9 cellular contexts compared by ENCODE assay signal in genomic region chr1:248824701-248825100, GRCh38. TPM values are rescaled to one million over a fixed set of nuclear protein-coding genes. Genes with fewer than 3 reads are reported as not detected.
DNase-seq lines count a peak whose midpoint lies in the region; ATAC-seq and TF ChIP-seq lines count a peak whose summit lies in the region.
"Had no signal": no experiment of that assay in that cellular context is flagged by ENCODE, and none has a peak within 500 bp of the region (broad histone marks: within the 10 kb centered on the region; RNA-seq: fewer than 3 reads in every experiment).

No MANE protein-coding gene starts in this region.

- peaks cover 41 to 55% of the 10 kb centered on the region in 2 donors for H3K4me1 ChIP-seq in naive thymus-derived CD4-positive, alpha-beta T cell (ENCODE audit: control insufficient read depth in 2 of 2, insufficient read depth in 2 of 2, low read length in 2 of 2)

- peaks cover 0 to 33% (median 0%) of the 10 kb centered on the region in 3 experiments for H3K36me3 ChIP-seq in naive thymus-derived CD4-positive, alpha-beta T cell (ENCODE audit: control insufficient read depth in 2 of 3, insufficient read depth in 3 of 3, low read length in 3 of 3)

- intact Hi-C loops in naive thymus-derived CD4-positive, alpha-beta T cell (cut with micrococcal nuclease), result loop anchor here (1.0 to 5.0 kb wide), 2 partner anchors 8 to 1892 kb away; partner anchors contain the start of gene AHCTF1 (in 1 of the 2)

- H3K4me3 ChIP-seq in AG10803 (ENCODE audit: low read length) (peak overlapping the region; percentile 79), LNCaP clone FGC (ENCODE audit: low read depth, low read length) (peak overlapping the region; percentile 94), coronary artery (peak overlapping the region; percentile 95)
- peak overlapping the region; percentile 89 for H3K4me3 ChIP-seq in naive thymus-derived CD4-positive, alpha-beta T cell (ENCODE audit: low read length)

- TF ChIP-seq CTCF in AG10803 (conservative IDR thresholded peaks at IDR 0.05; ENCODE audit: low read length) (no peak), LNCaP clone FGC (IDR thresholded peaks at IDR 0.05; ENCODE audit: control insufficient read depth, extremely low read depth, insufficient read depth) (no peak), coronary artery (IDR thresholded peaks at IDR 0.05) (no peak)

- peaks cover 52 to 82% (median 65%) of the 10 kb centered on the region in 7 donors for H3K4me1 Mint-ChIP-seq in naive thymus-derived CD4-positive, alpha-beta T cell

- H3K27ac Mint-ChIP-seq in naive thymus-derived CD4-positive, alpha-beta T cell, result peak overlapping the region; percentile 95 to 100 (median 99)

- H3K9me3 Mint-ChIP-seq in naive thymus-derived CD4-positive, alpha-beta T cell, result peaks cover 0 to 4% (median 0%) of the 10 kb centered on the region in 11 donors

- H3K4me3 Mint-ChIP-seq in naive thymus-derived CD4-positive, alpha-beta T cell, result peak overlapping the region; percentile 92 to 99 (median 98)

- peak overlapping the region in 1 of 2 donors; percentile 92 for H3K27ac ChIP-seq in coronary artery
- H3K27ac ChIP-seq in naive thymus-derived CD4-positive, alpha-beta T cell (ENCODE audit: low read depth, low read length), result peak overlapping the region; percentile 96

- ATAC-seq in naive thymus-derived CD4-positive, alpha-beta T cell, result no peak
- ATAC-seq in HG03520 (IDR thresholded peaks at IDR 0.05; ENCODE audit: unreplicated experiment) (no peak), HG02571 (IDR thresholded peaks at IDR 0.05; ENCODE audit: unreplicated experiment) (no peak), HG02970 (IDR thresholded peaks at IDR 0.05; ENCODE audit: low FRiP score, unreplicated experiment) (no peak), GM18868 (IDR thresholded peaks at IDR 0.05; ENCODE audit: unreplicated experiment) (no peak)

- H3K9me3 ChIP-seq in naive thymus-derived CD4-positive, alpha-beta T cell (ENCODE audit: control insufficient read depth in 2 of 3, low read length in 3 of 3), result no peaks in the 10 kb centered on the region

- DNase-seq in AG10803 (ENCODE audit: low read depth) (no peak), LNCaP clone FGC (ENCODE audit: low read depth) (no peak), coronary artery (ENCODE audit: low spot score) (peak; percentile 69)
- DNase-seq in naive thymus-derived CD4-positive, alpha-beta T cell, result peak in 2 of 9 donors; percentile 3 to 19
- DNase-seq: occipital lobe had no signal

- POLR2A ChIA-PET in naive thymus-derived CD4-positive, alpha-beta T cell (lab: Charles Lee), result interaction anchor here (1.9 to 5.7 kb wide), 4 partner anchors 8 to 49 kb away, joined by 8 to 121 read pairs (median 19); partner anchors contain the start of gene ZNF672

- no peaks in the 10 kb centered on the region for H3K27me3 ChIP-seq in naive thymus-derived CD4-positive, alpha-beta T cell (ENCODE audit: control insufficient read depth in 2 of 2, insufficient read depth in 2 of 2, low read length in 2 of 2)

- no peaks in the 10 kb centered on the region for H3K27me3 Mint-ChIP-seq in naive thymus-derived CD4-positive, alpha-beta T cell

- CTCF ChIA-PET in naive thymus-derived CD4-positive, alpha-beta T cell (lab: Charles Lee), result interaction anchor here (0.6 to 2.1 kb wide), 2 partner anchors 14 to 49 kb away, joined by 3 to 5 read pairs; no protein-coding TSS in a partner anchor

- peaks cover 0 to 30% (median 12%) of the 10 kb centered on the region in 5 donors for H3K36me3 Mint-ChIP-seq in naive thymus-derived CD4-positive, alpha-beta T cell

RNA-seq across cellular contexts. Expression of gene SH3BP5L, which starts 1.0 kb away (rescaled TPM):
- 10 to 100 TPM; 22.5 to 51.1 (median 33.3) TPM for total RNA-seq in naive thymus-derived CD4-positive, alpha-beta T cell
- 1 to 10 TPM; 4.4 to 7.3 TPM for polyA plus RNA-seq in naive thymus-derived CD4-positive, alpha-beta T cell

RNA-seq across cellular contexts. Expression of gene ZNF672, which starts 13.3 kb away (rescaled TPM):
- total RNA-seq in naive thymus-derived CD4-positive, alpha-beta T cell, result 10 to 100 TPM; 28.7 to 49.8 (median 42.7) TPM
- 10 to 100 TPM; 16.6 to 33.7 TPM for polyA plus RNA-seq in naive thymus-derived CD4-positive, alpha-beta T cell

RNA-seq across cellular contexts. Expression of gene ZNF692, which starts 34.2 kb away (rescaled TPM):
- 10 to 100 TPM; 44.5 to 87.5 (median 68.0) TPM for total RNA-seq in naive thymus-derived CD4-positive, alpha-beta T cell
- 10 to 100 TPM in 1 of 2 donors, 1 to 10 TPM in 1; 7.6 to 13.7 TPM for polyA plus RNA-seq in naive thymus-derived CD4-positive, alpha-beta T cell
